In the genomic region with DNA sequence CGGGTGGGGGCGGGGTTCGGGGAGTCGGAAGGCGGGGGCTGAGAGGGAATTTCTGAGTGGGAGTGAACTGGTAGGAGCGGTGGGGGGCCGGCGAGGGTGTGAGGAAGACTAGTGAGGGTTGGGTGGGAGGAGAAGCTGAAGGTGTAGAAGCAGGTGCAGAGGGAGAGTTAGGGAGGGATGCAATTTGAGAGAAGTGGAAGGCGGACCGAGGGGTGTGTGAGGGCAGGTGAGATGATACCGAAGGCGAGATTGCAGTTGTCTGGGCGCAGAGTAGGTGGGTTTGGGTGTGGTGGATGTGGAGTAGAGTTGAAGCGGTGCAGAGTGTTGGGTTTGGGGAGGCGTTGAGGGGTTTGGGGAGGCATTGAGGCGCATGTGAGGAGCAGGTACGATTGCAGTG, we compare ENCODE assay signal across 8 cellular contexts. TPM values are rescaled to one million over a fixed set of nuclear protein-coding genes. Genes with fewer than 3 reads are reported as not detected.
A peak's percentile ranks its signal among the peaks of the same experiment; 100 is the strongest.
DNase-seq lines count a peak whose midpoint lies in the region; ATAC-seq and TF ChIP-seq lines count a peak whose summit lies in the region.

No MANE protein-coding gene starts in this region.

- in situ Hi-C loops in HAP-1 (cut with MboI; ENCODE audit: low sequenced_read_pairs) = no loop called here

- H3K27ac Mint-ChIP-seq in activated naive CD8-positive, alpha-beta T cell treated with anti-CD3 and anti-CD28 coated beads, Interleukin-2, amount 10 ng/mL, durations not matched to agents 7 days and 5 days = peak overlapping the region; percentile 91

- TF ChIP-seq CTCF in AG09309 (IDR thresholded peaks at IDR 0.05; ENCODE audit: control insufficient read depth, insufficient read depth, low read depth, low read length, missing control alignments) = no peak
- no peak for TF ChIP-seq CTCF in lower lobe of right lung (IDR thresholded peaks at IDR 0.05)

- ATAC-seq in activated naive CD8-positive, alpha-beta T cell treated with anti-CD3 and anti-CD28 coated beads, Interleukin-2, amount 10 ng/mL, durations not matched to agents 7 days and 5 days (ENCODE audit: low read depth) = no peak
- ATAC-seq in lower lobe of right lung (no peak), GM18870 (IDR thresholded peaks at IDR 0.05; ENCODE audit: unreplicated experiment) (no peak), GM18861 (IDR thresholded peaks at IDR 0.05; ENCODE audit: unreplicated experiment) (no peak)

- no peaks in the 10 kb centered on the region for H3K9me3 Mint-ChIP-seq in activated naive CD8-positive, alpha-beta T cell treated with anti-CD3 and anti-CD28 coated beads, Interleukin-2, amount 10 ng/mL, durations not matched to agents 7 days and 5 days

- H3K4me3 Mint-ChIP-seq in activated naive CD8-positive, alpha-beta T cell treated with anti-CD3 and anti-CD28 coated beads, Interleukin-2, amount 10 ng/mL, durations not matched to agents 7 days and 5 days = peak overlapping the region; percentile 94

- peaks cover 44% of the 10 kb centered on the region for H3K4me1 Mint-ChIP-seq in activated naive CD8-positive, alpha-beta T cell treated with anti-CD3 and anti-CD28 coated beads, Interleukin-2, amount 10 ng/mL, durations not matched to agents 7 days and 5 days

- intact Hi-C loops in lower lobe of right lung (cut with DNase I) = no loop called here

- peaks cover 13% of the 10 kb centered on the region for H3K36me3 Mint-ChIP-seq in activated naive CD8-positive, alpha-beta T cell treated with anti-CD3 and anti-CD28 coated beads, Interleukin-2, amount 10 ng/mL, durations not matched to agents 7 days and 5 days

- H3K9me3 ChIP-seq in HAP-1 (no peaks in the 10 kb centered on the region), lower lobe of right lung (no peaks in the 10 kb centered on the region)

- H3K27ac ChIP-seq in lower lobe of right lung = no peak overlapping the region
- no peak overlapping the region for H3K27ac ChIP-seq in urinary bladder (ENCODE audit: low read depth)

- WGBS in urinary bladder = 10% methylated on average over 17 of the region's 17 CpGs

- H3K27me3 ChIP-seq in HAP-1 (ENCODE audit: low read depth) (no peaks in the 10 kb centered on the region), lower lobe of right lung (ENCODE audit: low read depth) (no peaks in the 10 kb centered on the region)

- peak overlapping the region; percentile 84 for H3K4me3 ChIP-seq in AG09309 (ENCODE audit: control insufficient read depth, low read depth, low read length)
- H3K4me3 ChIP-seq in HAP-1 = peak overlapping the region; percentile 54
- H3K4me3 ChIP-seq in lower lobe of right lung = peak overlapping the region; percentile 97
- peak overlapping the region; percentile 87 for H3K4me3 ChIP-seq in urinary bladder (ENCODE audit: low read depth, low read length)

- no peak for DNase-seq in AG09309 (ENCODE audit: low read depth)
- no peak for DNase-seq in HAP-1 (ENCODE audit: low spot score in 2 of 2)
- DNase-seq in activated naive CD8-positive, alpha-beta T cell treated with anti-CD3 and anti-CD28 coated beads, Interleukin-2, amount 10 ng/mL, durations not matched to agents 7 days and 5 days = no peak
- DNase-seq in lower lobe of right lung = no peak
- no peak for DNase-seq in NCI-H2196 (lab: John Stamatoyannopoulos, UW; ENCODE audit: unreplicated experiment)

- H3K36me3 ChIP-seq in HAP-1 (replicated peaks) = 0 out of 2 replicates have a peak, but pooled peaks cover 3% of the 10 kb centered on the region
- H3K36me3 ChIP-seq in lower lobe of right lung = peaks cover 6% of the 10 kb centered on the region
- H3K36me3 ChIP-seq in urinary bladder (ENCODE audit: insufficient read depth) = no peaks in the 10 kb centered on the region

- H3K4me1 ChIP-seq in HAP-1 (peaks cover 16% of the 10 kb centered on the region), lower lobe of right lung (peaks cover 52% of the 10 kb centered on the region), urinary bladder (ENCODE audit: insufficient read depth) (peaks cover 3% of the 10 kb centered on the region)

- no peaks in the 10 kb centered on the region for H3K27me3 Mint-ChIP-seq in activated naive CD8-positive, alpha-beta T cell treated with anti-CD3 and anti-CD28 coated beads, Interleukin-2, amount 10 ng/mL, durations not matched to agents 7 days and 5 days

- POLR2A ChIA-PET in activated naive CD8-positive, alpha-beta T cell treated with anti-CD3 and anti-CD28 coated beads, Interleukin-2, amount 10 ng/mL, durations not matched to agents 7 days and 5 days (lab: Charles Lee) = interaction anchor here (1.2 to 1.6 kb wide), 4 partner anchors 71 to 77 kb away, joined by 3 to 5 read pairs (median 4); no protein-coding TSS in a partner anchor

RNA-seq across cellular contexts. Expression of gene KAT6B, which starts 0.6 kb away (rescaled TPM):
- 10 to 100 TPM; 36.7 to 47.2 TPM for total RNA-seq in activated naive CD8-positive, alpha-beta T cell treated with anti-CD3 and anti-CD28 coated beads, Interleukin-2, amount 10 ng/mL, durations not matched to agents 7 days and 5 days
- total RNA-seq in lower lobe of right lung (46.3 TPM), urinary bladder (127 TPM)
- 14.7 TPM for polyA plus RNA-seq in urinary bladder
